In the genomic region with DNA sequence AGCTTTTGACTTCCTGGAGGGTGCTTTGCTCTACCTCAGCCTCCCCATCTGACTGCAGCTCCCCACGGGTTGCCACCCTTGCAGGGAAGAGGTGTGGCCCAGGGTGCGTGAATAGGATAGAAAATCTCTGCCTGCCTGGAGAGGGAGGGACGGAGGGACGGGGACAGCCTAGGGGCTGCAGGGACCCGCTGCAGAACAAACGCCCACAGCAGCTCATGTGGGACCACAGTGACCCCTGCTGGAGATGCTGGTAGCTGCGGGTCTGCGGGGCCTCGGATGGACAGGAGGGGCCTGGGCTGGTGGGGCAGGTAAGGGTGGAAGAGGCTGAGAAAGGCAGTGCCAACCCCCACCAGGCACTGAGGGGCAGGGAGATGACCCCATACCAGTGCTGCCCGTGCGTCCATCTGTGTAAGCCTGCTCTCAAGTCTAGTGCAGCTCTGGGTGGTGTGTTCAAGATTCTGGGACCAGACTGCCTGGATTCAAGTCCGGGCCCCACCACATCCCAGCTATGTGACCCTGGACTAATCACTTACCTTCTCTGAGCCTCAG, we compare ENCODE assay signal across 8 cellular contexts. TPM values are rescaled to one million over a fixed set of nuclear protein-coding genes. Genes with fewer than 3 reads are reported as not detected.
DNase-seq lines count a peak whose midpoint lies in the region; ATAC-seq and TF ChIP-seq lines count a peak whose summit lies in the region.

No MANE protein-coding gene starts in this region.

- no peaks in the 10 kb centered on the region for H3K9me3 ChIP-seq in HCT116 (ENCODE audit: control insufficient read depth in 1 of 2, insufficient read depth in 1 of 2, low read depth in 1 of 2, low read length in 2 of 2)
- H3K9me3 ChIP-seq in PC-3 (ENCODE audit: low read length), result no peaks in the 10 kb centered on the region
- H3K9me3 ChIP-seq in fibroblast of lung (ENCODE audit: control insufficient read depth, insufficient read depth, low read depth, low read length), result no peaks in the 10 kb centered on the region
- H3K9me3 ChIP-seq in neural cell (ENCODE audit: low read length), result no peaks in the 10 kb centered on the region

- H3K9ac ChIP-seq in HCT116 (ENCODE audit: low read length) (no peak overlapping the region), PC-3 (ENCODE audit: low read length) (no peak overlapping the region), fibroblast of lung (ENCODE audit: insufficient read depth, low read length) (no peak overlapping the region), neural cell (ENCODE audit: low read length) (peak overlapping the region; percentile 36)

- intact Hi-C loops in CD14-positive monocyte (cut with micrococcal nuclease) (loop anchor here (2.0 to 5.0 kb wide), 6 partner anchors 54 to 659 kb away; partner anchors contain the start of gene TGM2 (in 2 of the 2)), HCT116 (cut with micrococcal nuclease) (loop anchor here (1.0 to 5.0 kb wide), 2 partner anchors 149 to 657 kb away; no protein-coding TSS in a partner anchor), PC-3 (cut with micrococcal nuclease) (loop anchor here (2.0 to 5.0 kb wide), 2 partner anchors 109 to 164 kb away; no protein-coding TSS in a partner anchor)

- DNase-seq in CD14-positive monocyte (ENCODE audit: low spot score) (peak; percentile 76), HCT116 (ENCODE audit: low read depth, low spot score) (peak; percentile 46), PC-3 (peak; percentile 92), fibroblast of lung (ENCODE audit: low read depth in 2 of 2) (peak; percentile 39 to 59), stromal cell of bone marrow (ENCODE audit: low read depth) (peak; percentile 22)
- peak; percentile 85 for DNase-seq in activated T-cell treated with anti-CD3 and anti-CD28 coated beads, Interleukin-2, amount 50 U/mL, for 24 hours

- H3F3A ChIP-seq in PC-3 (ENCODE audit: low read length, unreplicated experiment) (no peaks in the 10 kb centered on the region), neural cell (ENCODE audit: insufficient read depth, low read length, poor library complexity, severe bottlenecking) (no peaks in the 10 kb centered on the region)

- POLR2A ChIA-PET in HCT116 (lab: Charles Lee), result interaction anchor here (0.9 to 1.0 kb wide), 2 partner anchors 148 to 163 kb away, joined by 3 to 4 read pairs; no protein-coding TSS in a partner anchor
- POLR2A ChIA-PET in PC-3 (lab: Charles Lee; ENCODE audit: unreplicated experiment), result no interaction called here

- H2AFZ ChIP-seq in HCT116 (ENCODE audit: low read depth, low read length, poor library complexity, severe bottlenecking) (peak overlapping the region; percentile 47), PC-3 (ENCODE audit: low read length) (peak overlapping the region; percentile 33; the same call in 1 of the 2 replicates), fibroblast of lung (ENCODE audit: low read length) (no peak overlapping the region), neural cell (ENCODE audit: low read depth, low read length) (peak overlapping the region; percentile 33)

- H3K4me1 ChIP-seq in HCT116 (ENCODE audit: control insufficient read depth in 1 of 2, insufficient read depth in 2 of 2, low read length in 2 of 2) (peaks cover 8 to 34% of the 10 kb centered on the region in 2 experiments), PC-3 (ENCODE audit: insufficient read depth, low read length) (peaks cover 36% of the 10 kb centered on the region), fibroblast of lung (ENCODE audit: control insufficient read depth, extremely low read depth, insufficient read depth, low read length) (peaks cover 22% of the 10 kb centered on the region)

- TF ChIP-seq RAD21 in HCT116 (IDR thresholded peaks at IDR 0.05; ENCODE audit: low read depth) (peak; percentile 95), neural cell (conservative IDR thresholded peaks at IDR 0.05) (peak; percentile 93)

- peak overlapping the region in 2 of 7 donors; percentile 59 to 63 for H3K27ac Mint-ChIP-seq in CD14-positive monocyte
- no peak overlapping the region for H3K27ac Mint-ChIP-seq in activated T-cell treated with anti-CD3 and anti-CD28 coated beads, Interleukin-2, amount 50 U/mL, for 24 hours

- TF ChIP-seq CTCF in CD14-positive monocyte (IDR thresholded peaks at IDR 0.05) (peak; percentile 93), HCT116 (IDR thresholded peaks at IDR 0.05 in 2 of 3, conservative IDR thresholded peaks at IDR 0.05 in 1 of 3; ENCODE audit: borderline replicate concordance in 1 of 3, insufficient read depth in 1 of 3, low read depth in 2 of 3, low read length in 2 of 3) (peak; percentile 92 to 96 (median 96)), PC-3 (conservative IDR thresholded peaks at IDR 0.05; ENCODE audit: low read depth, low read length) (peak; percentile 97), fibroblast of lung (conservative IDR thresholded peaks at IDR 0.05 in 1 of 2, IDR thresholded peaks at IDR 0.05 in 1 of 2; ENCODE audit: low read depth in 1 of 2, low read length in 2 of 2) (peak; percentile 91 to 92), neural cell (IDR thresholded peaks at IDR 0.05; ENCODE audit: poor library complexity, severe bottlenecking) (peak; percentile 93)

- CTCF ChIA-PET in HCT116 (lab: Charles Lee), result interaction anchor here (0.6 to 3.7 kb wide), 30 partner anchors 8 to 657 kb away, joined by 3 to 53 read pairs (median 5); no protein-coding TSS in a partner anchor
- CTCF ChIA-PET in PC-3 (lab: Charles Lee), result interaction anchor here (0.5 to 2.3 kb wide), 13 partner anchors 20 to 618 kb away, joined by 3 to 26 read pairs (median 5); no protein-coding TSS in a partner anchor

- ATAC-seq in HCT116 (peak; percentile 79), PC-3 (peak; percentile 72), HG03175 (IDR thresholded peaks at IDR 0.05; ENCODE audit: unreplicated experiment) (no peak)

- TF ChIP-seq POLR2A in HCT116 (IDR thresholded peaks at IDR 0.05; ENCODE audit: borderline replicate concordance, extremely low read depth, insufficient read depth, insufficient read length), result no peak

- no peak overlapping the region for H3K27ac ChIP-seq in HCT116 (ENCODE audit: low read depth, low read length)
- peak overlapping the region; percentile 18; the same call in 1 of the 2 replicates for H3K27ac ChIP-seq in PC-3 (ENCODE audit: low read length)
- no peak overlapping the region for H3K27ac ChIP-seq in fibroblast of lung (ENCODE audit: insufficient read depth, low read length)
- no peak overlapping the region for H3K27ac ChIP-seq in neural cell (ENCODE audit: low read length)

- H3K4me2 ChIP-seq in HCT116 (ENCODE audit: low read length), result peak overlapping the region; percentile 46
- peak overlapping the region; percentile 58 for H3K4me2 ChIP-seq in PC-3 (ENCODE audit: low read length)
- H3K4me2 ChIP-seq in fibroblast of lung (ENCODE audit: extremely low read depth, insufficient read depth, low read length), result peak overlapping the region; percentile 38
- H3K4me2 ChIP-seq in neural cell (ENCODE audit: low read length), result no peak overlapping the region

- H3K27me3 ChIP-seq in HCT116 (ENCODE audit: insufficient read depth, low read length) (no peaks in the 10 kb centered on the region), PC-3 (ENCODE audit: low read length) (no peaks in the 10 kb centered on the region), fibroblast of lung (ENCODE audit: control insufficient read depth, insufficient read depth, low read length) (no peaks in the 10 kb centered on the region), neural cell (ENCODE audit: insufficient read depth, low read depth, low read length) (no peaks in the 10 kb centered on the region)

- H3K36me3 Mint-ChIP-seq in CD14-positive monocyte, result no peaks in the 10 kb centered on the region
- no peaks in the 10 kb centered on the region for H3K36me3 Mint-ChIP-seq in activated T-cell treated with anti-CD3 and anti-CD28 coated beads, Interleukin-2, amount 50 U/mL, for 24 hours (ENCODE audit: low read depth)

- H4K20me1 ChIP-seq in HCT116 (ENCODE audit: insufficient read depth) (no peaks in the 10 kb centered on the region), PC-3 (ENCODE audit: low read length) (no peaks in the 10 kb centered on the region), fibroblast of lung (ENCODE audit: control insufficient read depth, extremely low read depth, insufficient read depth, low read length) (no peaks in the 10 kb centered on the region), neural cell (ENCODE audit: insufficient read depth) (no peaks in the 10 kb centered on the region)

- RAD21 ChIA-PET in HCT116 (lab: Charles Lee; ENCODE audit: low non-redundant PET in 1 of 2, low total read pairs in 2 of 2, uncharacterized antibody in 2 of 2, unreplicated experiment in 2 of 2), result interaction anchor here (0.7 to 2.1 kb wide), 9 partner anchors 47 to 657 kb away, joined by 3 to 11 read pairs (median 7); no protein-coding TSS in a partner anchor

- H3K4me3 ChIP-seq in HCT116 (replicated peaks in 1 of 2; ENCODE audit: low read depth in 1 of 2, low read length in 2 of 2), result no peak overlapping the region
- H3K4me3 ChIP-seq in PC-3 (ENCODE audit: low read length), result peak overlapping the region; percentile 14; the same call in 1 of the 2 replicates
- H3K4me3 ChIP-seq in fibroblast of lung (replicated peaks in 1 of 4; ENCODE audit: control extremely low read depth in 1 of 4, insufficient read depth in 1 of 4, low read depth in 3 of 4, low read length in 4 of 4), result peak overlapping the region in 1 of 4 experiments; percentile 28
- H3K4me3 ChIP-seq in neural cell (ENCODE audit: low read length), result peak overlapping the region; percentile 53

- no peaks in the 10 kb centered on the region for H3K79me2 ChIP-seq in HCT116 (ENCODE audit: insufficient read depth, low read length)
- peaks cover 15% of the 10 kb centered on the region; the same call in 1 of the 2 replicates for H3K79me2 ChIP-seq in PC-3 (ENCODE audit: low read length)
- no peaks in the 10 kb centered on the region for H3K79me2 ChIP-seq in fibroblast of lung (ENCODE audit: control insufficient read depth, insufficient read depth, low read length)
- no peaks in the 10 kb centered on the region for H3K79me2 ChIP-seq in neural cell (replicated peaks; ENCODE audit: insufficient read depth, low read length)

- H3K9me3 Mint-ChIP-seq in CD14-positive monocyte, result peaks cover 0 to 2% (median 0%) of the 10 kb centered on the region in 7 donors
- H3K9me3 Mint-ChIP-seq in activated T-cell treated with anti-CD3 and anti-CD28 coated beads, Interleukin-2, amount 50 U/mL, for 24 hours, result no peaks in the 10 kb centered on the region

- peaks cover 37% of the 10 kb centered on the region for H3K4me1 Mint-ChIP-seq in CD14-positive monocyte
- peaks cover 4% of the 10 kb centered on the region for H3K4me1 Mint-ChIP-seq in activated T-cell treated with anti-CD3 and anti-CD28 coated beads, Interleukin-2, amount 50 U/mL, for 24 hours (ENCODE audit: low read depth)

- no peak for TF ChIP-seq EP300 in neural cell (conservative IDR thresholded peaks at IDR 0.05; ENCODE audit: poor library complexity, severe bottlenecking)

- H3K4me3 Mint-ChIP-seq in CD14-positive monocyte, result peak overlapping the region; percentile 50 to 60
- no peak overlapping the region for H3K4me3 Mint-ChIP-seq in activated T-cell treated with anti-CD3 and anti-CD28 coated beads, Interleukin-2, amount 50 U/mL, for 24 hours

- peaks cover 0 to 4% (median 3%) of the 10 kb centered on the region in 3 donors for H3K27me3 Mint-ChIP-seq in CD14-positive monocyte (ENCODE audit: low read depth in 3 of 3)
- H3K27me3 Mint-ChIP-seq in activated T-cell treated with anti-CD3 and anti-CD28 coated beads, Interleukin-2, amount 50 U/mL, for 24 hours, result peaks cover 3% of the 10 kb centered on the region

- BruUV-seq in HCT116 (replicated peaks; lab: Mats Ljungman, UMichigan), result no TSS peak
- no TSS peak for BruUV-seq in PC-3 (replicated peaks; lab: Mats Ljungman, UMichigan)

- H3K36me3 ChIP-seq in HCT116 (ENCODE audit: control insufficient read depth in 1 of 2, insufficient read depth in 2 of 2, low read length in 2 of 2), result no peaks in the 10 kb centered on the region
- no peaks in the 10 kb centered on the region for H3K36me3 ChIP-seq in PC-3 (ENCODE audit: low read depth, low read length)
- no peaks in the 10 kb centered on the region for H3K36me3 ChIP-seq in fibroblast of lung (ENCODE audit: control insufficient read depth, insufficient read depth, low read length)
- H3K36me3 ChIP-seq in neural cell (ENCODE audit: insufficient read depth, low read length), result no peaks in the 10 kb centered on the region

- H3K9me2 ChIP-seq in HCT116 (ENCODE audit: insufficient read depth), result no peaks in the 10 kb centered on the region
- H3K9me2 ChIP-seq in PC-3 (replicated peaks; ENCODE audit: low read length), result no peaks in the 10 kb centered on the region
- H3K9me2 ChIP-seq in neural cell (ENCODE audit: insufficient read depth, low read length), result no peaks in the 10 kb centered on the region

RNA-seq across cellular contexts. Expression of gene KIAA1755, which starts 39.4 kb away (rescaled TPM):
- polyA plus RNA-seq in CD14-positive monocyte, result not detected
- not detected for total RNA-seq in HCT116 (2021; ENCODE audit: unreplicated experiment)
- 0.04 TPM in 1 of 2 replicates, not detected in the other for polyA plus RNA-seq in HCT116 (2012)
- total RNA-seq in PC-3 (2014; rRNA removed), result 0.44 and 0.86 TPM in 2 replicates
- 2.8 and 3.1 TPM in 2 replicates for total RNA-seq in fibroblast of lung
- 0.60 and 1.4 TPM in 2 replicates for polyA plus RNA-seq in fibroblast of lung
- polyA plus RNA-seq in fibroblast of lung (2012), result 1.2 and 2.8 TPM in 2 replicates
- 1.9 and 5.5 TPM in 2 replicates for polyA minus RNA-seq in fibroblast of lung (ENCODE audit: low replicate concordance)
- polyA plus RNA-seq in neural cell, result 1.3 TPM in 1 of 2 replicates, not detected in the other
- polyA minus RNA-seq in neural cell, result not detected in 2 replicates

RNA-seq across cellular contexts. Expression of gene TGM2, which starts 56.0 kb away (rescaled TPM):
- polyA plus RNA-seq in CD14-positive monocyte (1 to 10 TPM in 1 of 2 donors, under 1 TPM in 1; 0.47 to 1.6 TPM), fibroblast of lung (129 and 238 TPM in 2 replicates), neural cell (not detected in 2 replicates)
- total RNA-seq in HCT116 (2021; ENCODE audit: unreplicated experiment) (6.1 TPM), PC-3 (2014; rRNA removed) (583 and 773 TPM in 2 replicates), fibroblast of lung (58.6 and 103 TPM in 2 replicates)
- polyA plus RNA-seq in HCT116 (2012), result 8.2 and 9.5 TPM in 2 replicates
- 135 and 254 TPM in 2 replicates for polyA plus RNA-seq in fibroblast of lung (2012)
- polyA minus RNA-seq in fibroblast of lung (ENCODE audit: low replicate concordance) (160 and 334 TPM in 2 replicates), neural cell (not detected in 2 replicates)

Comparison
In these comparisons a context has a peak if more than half of its experiments do, and no peak if none do; other contexts are left out.
1. DNase-seq: peak in every context shown above with its lines; median percentile 92 in PC-3; 85 in activated T-cell treated with anti-CD3 and anti-CD28 coated beads, Interleukin-2, amount 50 U/mL, for 24 hours; 76 in CD14-positive monocyte; 49 in fibroblast of lung; 46 in HCT116; 22 in stromal cell of bone marrow.
2. H3K4me3 ChIP-seq: peak in PC-3 (single experiment) and neural cell (single experiment); none in HCT116 (0 of 2).
3. Peak in every context shown above with its lines, with median percentiles within 50 percentile points of each other: CTCF ChIP-seq.